ENCODE assay signal across 8 cellular contexts in the genomic region with DNA sequence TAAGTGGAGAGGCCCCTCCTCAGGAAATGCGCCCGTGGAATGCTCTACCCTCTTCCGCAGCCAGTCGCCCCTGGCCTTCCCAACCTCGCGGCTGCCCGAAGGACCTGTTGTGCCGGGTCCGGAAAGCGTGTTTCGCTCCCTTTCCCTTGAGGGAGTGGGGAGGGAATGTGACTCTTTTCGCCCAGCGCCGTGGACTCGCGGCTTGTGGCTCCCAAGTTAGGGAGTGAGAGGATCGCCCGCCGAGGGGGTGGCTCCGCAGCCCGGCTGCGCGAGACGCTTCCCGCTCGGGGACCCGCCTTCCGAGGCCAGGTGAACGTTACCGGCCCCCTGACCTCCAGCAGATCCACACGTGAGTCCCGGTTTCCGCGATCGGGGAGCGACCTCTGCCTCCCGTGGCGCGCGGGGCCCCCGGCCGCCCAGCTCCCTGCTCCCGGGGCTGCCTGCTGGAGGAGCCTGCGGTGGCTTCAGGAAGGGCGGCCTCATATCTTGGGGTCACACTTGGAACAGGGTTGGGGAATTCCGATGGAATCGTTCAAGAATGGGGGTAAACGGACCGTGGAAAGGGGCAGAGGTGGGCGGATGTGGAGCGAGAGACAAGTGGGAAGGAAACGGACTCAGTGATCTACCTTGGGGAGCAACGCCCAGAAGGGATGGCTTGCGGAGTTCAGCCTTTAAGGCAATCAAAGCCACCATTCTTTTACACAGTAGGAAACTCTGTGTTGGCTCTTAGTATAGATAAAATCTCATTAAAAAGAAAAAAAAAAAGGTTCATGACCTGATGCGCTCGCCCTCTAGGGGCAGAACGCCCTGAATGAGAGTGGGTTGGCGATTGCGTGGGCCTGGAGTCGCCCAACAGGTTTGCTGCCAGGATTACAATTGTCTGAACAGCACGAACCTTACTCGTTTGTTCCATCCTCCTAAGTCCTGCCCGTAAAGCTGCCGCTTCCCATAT. TPM values are rescaled to one million over a fixed set of nuclear protein-coding genes. Genes with fewer than 3 reads are reported as not detected.
DNase-seq lines count a peak whose midpoint lies in the region; TF ChIP-seq lines count a peak whose summit lies in the region.

No MANE protein-coding gene starts in this region.

- H3K4me1 ChIP-seq in KMS-11 (ENCODE audit: low read depth, poor library complexity, severe bottlenecking) (no peaks in the 10 kb centered on the region), ovary (ENCODE audit: insufficient read depth) (peaks cover 3% of the 10 kb centered on the region)

- peaks cover 3% of the 10 kb centered on the region for H3K4me1 Mint-ChIP-seq in activated T-helper 2 cell treated with anti-CD3 and anti-CD28 coated beads, Interferon-gamma antibody, Interleukin-2, Interleukin-4, amounts not matched to agents 10 μg/mL and 5 μg/mL and 100 μg/mL, durations not matched to agents 14 hours and 24 hours and 36 hours (ENCODE audit: low read depth)

- TF ChIP-seq EP300 in ovary (IDR thresholded peaks at IDR 0.05), result no peak

- H2AFZ ChIP-seq in KMS-11 (ENCODE audit: low read depth), result peak overlapping the region; percentile 69

- 24 to 35% (median 28%) methylated on average over 46 to 64 of the region's 64 CpGs for WGBS in ovary, 3 donors

- no peak overlapping the region for H3K27ac Mint-ChIP-seq in activated T-helper 2 cell treated with anti-CD3 and anti-CD28 coated beads, Interferon-gamma antibody, Interleukin-2, Interleukin-4, amounts not matched to agents 10 μg/mL and 5 μg/mL and 100 μg/mL, durations not matched to agents 14 hours and 24 hours and 36 hours

- H3K36me3 Mint-ChIP-seq in activated T-helper 2 cell treated with anti-CD3 and anti-CD28 coated beads, Interferon-gamma antibody, Interleukin-2, Interleukin-4, amounts not matched to agents 10 μg/mL and 5 μg/mL and 100 μg/mL, durations not matched to agents 14 hours and 24 hours and 36 hours (ENCODE audit: low read depth), result no peaks in the 10 kb centered on the region

- H4K20me1 ChIP-seq in KMS-11 (ENCODE audit: insufficient read depth), result no peaks in the 10 kb centered on the region

- peak overlapping the region; percentile 18; the same call in 1 of the 2 replicates for H3K9ac ChIP-seq in KMS-11

- no peaks in the 10 kb centered on the region for H3K9me3 Mint-ChIP-seq in activated T-helper 2 cell treated with anti-CD3 and anti-CD28 coated beads, Interferon-gamma antibody, Interleukin-2, Interleukin-4, amounts not matched to agents 10 μg/mL and 5 μg/mL and 100 μg/mL, durations not matched to agents 14 hours and 24 hours and 36 hours

- peak overlapping the region; percentile 52 for H3K4me3 Mint-ChIP-seq in activated T-helper 2 cell treated with anti-CD3 and anti-CD28 coated beads, Interferon-gamma antibody, Interleukin-2, Interleukin-4, amounts not matched to agents 10 μg/mL and 5 μg/mL and 100 μg/mL, durations not matched to agents 14 hours and 24 hours and 36 hours (ENCODE audit: low read depth)

- H3K9me3 ChIP-seq in ovary, result no peaks in the 10 kb centered on the region

- intact Hi-C loops in activated T-helper 2 cell treated with anti-CD3 and anti-CD28 coated beads, Interferon-gamma antibody, Interleukin-2, Interleukin-4, amounts not matched to agents 10 μg/mL and 5 μg/mL and 100 μg/mL, durations not matched to agents 14 hours and 24 hours and 36 hours (cut with micrococcal nuclease), result loop anchor here (5.0 kb wide), 3 partner anchors 148 to 613 kb away; a partner anchor contains a TSS
- intact Hi-C loops in ovary (cut with DNase I), result loop anchor here (5.0 to 10.0 kb wide), 4 partner anchors 148 to 590 kb away; a partner anchor contains a TSS

- H3K4me3 ChIP-seq in GM12864 (ENCODE audit: low read depth, low read length), result peak overlapping the region; percentile 44
- H3K4me3 ChIP-seq in KMS-11 (IDR thresholded peaks at IDR 0.05; ENCODE audit: insufficient read depth, low read depth, low read length), result no peak overlapping the region
- H3K4me3 ChIP-seq in ovary, result peak overlapping the region; percentile 52

- H3K27me3 ChIP-seq in KMS-11 (ENCODE audit: insufficient read depth, low read depth) (no peaks in the 10 kb centered on the region), ovary (no peaks in the 10 kb centered on the region)

- peak overlapping the region; percentile 45; the same call in 1 of the 2 replicates for H3K4me2 ChIP-seq in KMS-11

- DNase-seq in GM12864 (ENCODE audit: low read depth), result no peak
- no peak for DNase-seq in activated T-helper 2 cell treated with anti-CD3 and anti-CD28 coated beads, Interferon-gamma antibody, Interleukin-2, Interleukin-4, amounts not matched to agents 10 μg/mL and 5 μg/mL and 100 μg/mL, durations not matched to agents 14 hours and 24 hours and 36 hours (ENCODE audit: low spot score)
- DNase-seq in glomerular visceral epithelial cell (ENCODE audit: extremely low spot score), result peak; percentile 26
- peak; percentile 32 to 55 (median 46) for DNase-seq in ovary
- DNase-seq in NCI-H774 (lab: John Stamatoyannopoulos, UW), result no peak
- DNase-seq in NCI-H2227 treated with DMSO at 0.1 percent for 48 hours (lab: John Stamatoyannopoulos, UW), result no peak
- DNase-seq in GDM1 (lab: John Stamatoyannopoulos, UW), result no peak

- peak; percentile 48 for TF ChIP-seq CTCF in GM12864 (IDR thresholded peaks at IDR 0.05; ENCODE audit: low read depth, low read length, missing control alignments)
- no peak for TF ChIP-seq CTCF in KMS-11 (conservative IDR thresholded peaks at IDR 0.05; ENCODE audit: low read depth, low read length)
- no peak for TF ChIP-seq CTCF in ovary (IDR thresholded peaks at IDR 0.05)

- H3K27ac ChIP-seq in KMS-11 (no peak overlapping the region), ovary (peak overlapping the region; percentile 16 to 40)

- no peak for TF ChIP-seq POLR2A in ovary (IDR thresholded peaks at IDR 0.05)

- H3K36me3 ChIP-seq in KMS-11 (ENCODE audit: insufficient read depth), result no peaks in the 10 kb centered on the region
- H3K36me3 ChIP-seq in ovary, result no peaks in the 10 kb centered on the region

- no peaks in the 10 kb centered on the region for H3K79me2 ChIP-seq in KMS-11 (ENCODE audit: insufficient read depth, low read depth)

- peaks cover 47% of the 10 kb centered on the region for H3K27me3 Mint-ChIP-seq in activated T-helper 2 cell treated with anti-CD3 and anti-CD28 coated beads, Interferon-gamma antibody, Interleukin-2, Interleukin-4, amounts not matched to agents 10 μg/mL and 5 μg/mL and 100 μg/mL, durations not matched to agents 14 hours and 24 hours and 36 hours (ENCODE audit: low read depth)

RNA-seq across cellular contexts. Expression of a gene that starts 0.9 kb away (rescaled TPM):
- not detected in 2 replicates for total RNA-seq in activated T-helper 2 cell treated with anti-CD3 and anti-CD28 coated beads, Interferon-gamma antibody, Interleukin-2, Interleukin-4, amounts not matched to agents 10 μg/mL and 5 μg/mL and 100 μg/mL, durations not matched to agents 14 hours and 24 hours and 36 hours
- 100 to 1,000 TPM in 1 of 7 donors, 10 to 100 TPM in 6; 14.4 to 154 (median 31.6) TPM for total RNA-seq in ovary
- 10 to 100 TPM; 18.8 to 27.4 TPM for polyA plus RNA-seq in ovary

Comparison
In these comparisons a context has a peak if more than half of its experiments do, and no peak if none do; other contexts are left out.
1. DNase-seq: peak in glomerular visceral epithelial cell (single experiment) and ovary (5 of 5); none in GM12864 (single experiment), activated T-helper 2 cell treated with anti-CD3 and anti-CD28 coated beads, Interferon-gamma antibody, Interleukin-2, Interleukin-4, amounts not matched to agents 10 μg/mL and 5 μg/mL and 100 μg/mL, durations not matched to agents 14 hours and 24 hours and 36 hours (single experiment), NCI-H774 (single experiment), NCI-H2227 treated with DMSO at 0.1 percent for 48 hours (single experiment) and GDM1 (single experiment).
2. RNA of a gene that starts 0.9 kb away (total RNA-seq): 14.4 to 154 TPM in ovary; not detected in activated T-helper 2 cell treated with anti-CD3 and anti-CD28 coated beads, Interferon-gamma antibody, Interleukin-2, Interleukin-4, amounts not matched to agents 10 μg/mL and 5 μg/mL and 100 μg/mL, durations not matched to agents 14 hours and 24 hours and 36 hours; every median in the first group is over 10 times any median in the second.